ENCODE assay signal across 8 cellular contexts in the genomic region with DNA sequence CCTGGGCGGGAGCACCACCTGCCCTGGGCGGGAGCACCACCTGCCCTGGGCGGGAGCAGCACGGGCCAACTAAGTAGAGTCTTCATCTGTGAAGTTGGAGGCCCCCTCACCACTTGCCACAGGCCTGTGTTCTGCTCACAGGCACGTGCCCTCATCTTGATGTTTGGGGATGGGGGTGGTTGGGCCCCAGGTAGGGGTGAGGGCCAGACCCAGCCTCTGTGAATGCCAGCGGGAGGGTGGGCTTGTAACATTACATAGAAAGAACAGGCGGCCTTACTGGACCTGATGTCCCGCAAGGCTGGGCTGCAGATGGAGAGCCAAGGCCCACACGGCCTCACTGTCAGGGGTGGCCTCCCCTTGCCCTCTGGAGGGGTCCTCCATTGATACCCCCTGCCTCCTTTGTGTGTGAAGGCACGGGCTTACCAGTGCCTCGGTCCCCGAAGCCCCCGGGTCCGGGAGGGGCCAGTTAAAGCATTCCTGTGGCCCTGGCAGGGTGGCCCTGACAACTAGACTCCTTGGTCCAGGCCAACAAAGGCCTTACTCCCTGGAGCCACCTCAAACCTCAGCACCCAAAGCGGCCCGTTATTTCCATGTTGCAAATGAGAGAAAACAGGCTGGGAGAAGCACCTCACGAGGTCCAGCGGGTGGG. TPM values are rescaled to one million over a fixed set of nuclear protein-coding genes. Genes with fewer than 3 reads are reported as not detected.
DNase-seq lines count a peak whose midpoint lies in the region; ATAC-seq and TF ChIP-seq lines count a peak whose summit lies in the region.

No MANE protein-coding gene starts in this region.

- H3K4me3 ChIP-seq in SU-DHL-6 (ENCODE audit: insufficient read depth, low read length, poor library complexity, severe bottlenecking) (no peak overlapping the region), skeletal muscle satellite cell (ENCODE audit: low read length) (no peak overlapping the region)

- intact Hi-C loops in left cardiac atrium (cut with DNase I), result no loop called here

- H3K4me1 ChIP-seq in skeletal muscle satellite cell (ENCODE audit: control insufficient read depth, insufficient read depth, low read length), result peaks cover 34% of the 10 kb centered on the region

- H4K20me1 ChIP-seq in SU-DHL-6 (ENCODE audit: low read depth, low read length), result no peaks in the 10 kb centered on the region

- H3K36me3 ChIP-seq in SU-DHL-6 (ENCODE audit: low read length) (no peaks in the 10 kb centered on the region), skeletal muscle satellite cell (ENCODE audit: insufficient read depth, low read length) (peaks cover 8% of the 10 kb centered on the region)

- no peak for TF ChIP-seq CTCF in SU-DHL-6 (IDR thresholded peaks at IDR 0.05; ENCODE audit: insufficient read depth, low read length, poor library complexity, severe bottlenecking)

- H3K4me2 ChIP-seq in SU-DHL-6 (ENCODE audit: low read depth, low read length, poor library complexity, severe bottlenecking) (peak overlapping the region; percentile 50), skeletal muscle satellite cell (ENCODE audit: low read length) (peak overlapping the region; percentile 92)

- ATAC-seq in GM18502 (IDR thresholded peaks at IDR 0.05; ENCODE audit: poor library complexity, unreplicated experiment) (peak; percentile 3), left cardiac atrium (no peak), GM18861 (IDR thresholded peaks at IDR 0.05; ENCODE audit: unreplicated experiment) (no peak)

- H3K9ac ChIP-seq in SU-DHL-6 (ENCODE audit: low read length) (peak overlapping the region; percentile 41; the same call in 1 of the 2 replicates), skeletal muscle satellite cell (ENCODE audit: low read depth, low read length) (peak overlapping the region; percentile 91)

- H3F3A ChIP-seq in SU-DHL-6 (ENCODE audit: insufficient read depth), result no peaks in the 10 kb centered on the region

- H3K79me2 ChIP-seq in SU-DHL-6 (ENCODE audit: insufficient read depth, low read length), result no peaks in the 10 kb centered on the region

- peak overlapping the region; percentile 51 for H2AFZ ChIP-seq in SU-DHL-6 (ENCODE audit: low read depth, low read length, severe bottlenecking)

- no peaks in the 10 kb centered on the region for H3K9me2 ChIP-seq in SU-DHL-6 (replicated peaks; ENCODE audit: insufficient read depth, low read length)

- H3K27ac ChIP-seq in SU-DHL-6 (ENCODE audit: low read depth, low read length), result no peak overlapping the region

- peak; percentile 21 for DNase-seq in left cardiac atrium
- DNase-seq in NOMO-1 (lab: John Stamatoyannopoulos, UW; ENCODE audit: unreplicated experiment in 2 of 2), result no peak
- no peak for DNase-seq in NCI-H146 (lab: John Stamatoyannopoulos, UW)
- DNase-seq in superior temporal gyrus (ENCODE audit: extremely low spot score), result no peak

- H3K9me3 ChIP-seq in SU-DHL-6 (ENCODE audit: insufficient read depth, low read length), result no peaks in the 10 kb centered on the region
- no peaks in the 10 kb centered on the region for H3K9me3 ChIP-seq in skeletal muscle satellite cell (replicated peaks; ENCODE audit: low read length)

- H3K27me3 ChIP-seq in SU-DHL-6 (ENCODE audit: low read length) (no peaks in the 10 kb centered on the region), skeletal muscle satellite cell (ENCODE audit: control insufficient read depth, insufficient read depth, low read length) (no peaks in the 10 kb centered on the region)

RNA-seq across cellular contexts. Expression of gene SLC16A3, which starts 1.1 kb away (rescaled TPM):
- total RNA-seq in left cardiac atrium, result 10 to 100 TPM; 18.4 to 35.7 TPM
- 265 and 305 TPM in 2 replicates for total RNA-seq in skeletal muscle satellite cell (2012; rRNA removed)

RNA-seq across cellular contexts. Expression of gene CCDC57, which starts 15.1 kb away (rescaled TPM):
- 10 to 100 TPM; 11.9 to 17.2 TPM for total RNA-seq in left cardiac atrium
- total RNA-seq in skeletal muscle satellite cell (2012; rRNA removed), result 15.9 and 22.3 TPM in 2 replicates

RNA-seq across cellular contexts. Expression of gene CSNK1D, which starts 45.7 kb away (rescaled TPM):
- total RNA-seq in left cardiac atrium, result 10 to 100 TPM; 63.6 to 88.2 TPM
- total RNA-seq in skeletal muscle satellite cell (2012; rRNA removed), result 51.3 and 52.7 TPM in 2 replicates
